In the genomic region with DNA sequence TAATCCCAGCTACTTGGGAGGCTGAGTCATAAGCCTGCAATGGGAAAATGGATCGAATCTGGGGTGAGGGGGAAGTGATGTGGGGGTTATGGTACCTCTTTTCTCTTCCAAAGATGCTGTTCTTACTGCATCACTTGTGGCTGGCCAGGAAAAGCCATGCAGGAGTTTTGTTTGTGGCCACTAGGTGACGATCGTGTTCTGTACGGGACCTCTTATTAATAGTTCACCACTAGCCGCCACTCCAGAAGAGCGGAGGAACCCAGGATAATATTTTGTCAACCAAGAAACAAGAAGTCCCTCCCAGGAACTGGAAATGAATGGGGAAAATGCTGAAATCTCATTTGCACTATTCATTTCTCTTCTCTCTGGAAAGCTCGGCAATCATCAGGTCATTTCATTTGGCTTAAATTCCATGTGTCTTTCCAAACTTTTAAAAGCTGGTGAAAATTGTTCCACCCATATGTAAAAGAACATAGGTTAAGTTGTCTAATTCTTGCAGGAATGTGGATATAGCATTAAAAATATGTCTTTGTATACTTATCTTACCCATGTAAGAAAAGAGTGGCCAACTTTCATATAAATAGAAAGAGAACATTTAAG, we compare ENCODE assay signal across 8 cellular contexts. TPM values are rescaled to one million over a fixed set of nuclear protein-coding genes. Genes with fewer than 3 reads are reported as not detected.
A peak's percentile ranks its signal among the peaks of the same experiment; 100 is the strongest.
DNase-seq lines count a peak whose midpoint lies in the region; ATAC-seq and TF ChIP-seq lines count a peak whose summit lies in the region.

No MANE protein-coding gene starts in this region.

- peak overlapping the region; percentile 4 for H3K27ac Mint-ChIP-seq in activated CD8-positive, alpha-beta T cell treated with anti-CD3 and anti-CD28 coated beads, Interleukin-2, amount 10 ng/mL, durations not matched to agents 7 days and 5 days

- ATAC-seq in GM21360 (IDR thresholded peaks at IDR 0.05; ENCODE audit: unreplicated experiment), result peak; percentile 97
- peak; percentile 85 for ATAC-seq in HG03469 (IDR thresholded peaks at IDR 0.05; ENCODE audit: unreplicated experiment)
- ATAC-seq in activated CD8-positive, alpha-beta T cell treated with anti-CD3 and anti-CD28 coated beads, Interleukin-2, amount 10 ng/mL, durations not matched to agents 7 days and 5 days, result no peak
- ATAC-seq in foreskin keratinocyte, result peak; percentile 97

- DNase-seq in EH (ENCODE audit: low read depth) (peak; percentile 72), NCI-H524 (lab: John Stamatoyannopoulos, UW) (peak; percentile 74 to 87), foreskin keratinocyte (peak in 1 of 2 donors; percentile 39), nucleus accumbens (lab: John Stamatoyannopoulos, UW) (peak in 49 of 56 donors; percentile 1 to 78 (median 28)), GDM1 (lab: John Stamatoyannopoulos, UW) (no peak)
- DNase-seq in activated CD8-positive, alpha-beta T cell treated with anti-CD3 and anti-CD28 coated beads, Interleukin-2, amount 10 ng/mL, durations not matched to agents 7 days and 5 days, result peak; percentile 46

- no peaks in the 10 kb centered on the region for H3K27me3 ChIP-seq in foreskin keratinocyte

- H3K4me3 Mint-ChIP-seq in activated CD8-positive, alpha-beta T cell treated with anti-CD3 and anti-CD28 coated beads, Interleukin-2, amount 10 ng/mL, durations not matched to agents 7 days and 5 days, result no peak overlapping the region

- no peaks in the 10 kb centered on the region for H3K27me3 Mint-ChIP-seq in activated CD8-positive, alpha-beta T cell treated with anti-CD3 and anti-CD28 coated beads, Interleukin-2, amount 10 ng/mL, durations not matched to agents 7 days and 5 days (ENCODE audit: low read depth)

- CTCF ChIA-PET in activated CD8-positive, alpha-beta T cell treated with anti-CD3 and anti-CD28 coated beads, Interleukin-2, amount 10 ng/mL, durations not matched to agents 7 days and 5 days (lab: Charles Lee), result interaction anchor here (0.7 to 5.1 kb wide), 23 partner anchors 11 to 478 kb away, joined by 3 to 31 read pairs (median 5); a partner anchor contains a TSS

- peaks cover 4% of the 10 kb centered on the region for H3K4me1 ChIP-seq in foreskin keratinocyte

- no peaks in the 10 kb centered on the region for H3K9me3 Mint-ChIP-seq in activated CD8-positive, alpha-beta T cell treated with anti-CD3 and anti-CD28 coated beads, Interleukin-2, amount 10 ng/mL, durations not matched to agents 7 days and 5 days (ENCODE audit: insufficient read depth)

- H3K36me3 Mint-ChIP-seq in activated CD8-positive, alpha-beta T cell treated with anti-CD3 and anti-CD28 coated beads, Interleukin-2, amount 10 ng/mL, durations not matched to agents 7 days and 5 days (ENCODE audit: low read depth), result peaks cover 82% of the 10 kb centered on the region

- peaks cover 63% of the 10 kb centered on the region for H3K4me1 Mint-ChIP-seq in activated CD8-positive, alpha-beta T cell treated with anti-CD3 and anti-CD28 coated beads, Interleukin-2, amount 10 ng/mL, durations not matched to agents 7 days and 5 days (ENCODE audit: low read depth)

- POLR2A ChIA-PET in activated CD8-positive, alpha-beta T cell treated with anti-CD3 and anti-CD28 coated beads, Interleukin-2, amount 10 ng/mL, durations not matched to agents 7 days and 5 days (lab: Charles Lee), result interaction anchor here (1.0 kb wide), 1 partner anchor 11 kb away, joined by 3 read pairs; no protein-coding TSS in a partner anchor

- peak; percentile 91 for TF ChIP-seq CTCF in foreskin keratinocyte (conservative IDR thresholded peaks at IDR 0.05)

- H3K27ac ChIP-seq in foreskin keratinocyte, result no peak overlapping the region

RNA-seq across cellular contexts. Expression of a gene that starts 8.9 kb away (rescaled TPM):
- 10 to 100 TPM; 21.9 to 22.9 TPM for total RNA-seq in activated CD8-positive, alpha-beta T cell treated with anti-CD3 and anti-CD28 coated beads, Interleukin-2, amount 10 ng/mL, durations not matched to agents 7 days and 5 days
- total RNA-seq in foreskin keratinocyte, result not detected in 2 replicates
- polyA plus RNA-seq in foreskin keratinocyte, result not detected in 2 replicates

RNA-seq across cellular contexts. Expression of a gene that starts 20.9 kb away (rescaled TPM):
- 10 to 100 TPM; 15.6 to 17.0 TPM for total RNA-seq in activated CD8-positive, alpha-beta T cell treated with anti-CD3 and anti-CD28 coated beads, Interleukin-2, amount 10 ng/mL, durations not matched to agents 7 days and 5 days
- 6.0 and 7.5 TPM in 2 replicates for total RNA-seq in foreskin keratinocyte
- 2.8 and 2.9 TPM in 2 replicates for polyA plus RNA-seq in foreskin keratinocyte

Comparison
In these comparisons a context has a peak if more than half of its experiments do, and no peak if none do; other contexts are left out.
1. RNA of a gene that starts 8.9 kb away (total RNA-seq): 21.9 to 22.9 TPM in activated CD8-positive, alpha-beta T cell treated with anti-CD3 and anti-CD28 coated beads, Interleukin-2, amount 10 ng/mL, durations not matched to agents 7 days and 5 days; not detected in foreskin keratinocyte; every median in the first group is over 10 times any median in the second.